Comparison of ENCODE assay signal across 8 cellular contexts in genomic region chr17:384622-385194, GRCh38. TPM values are rescaled to one million over a fixed set of nuclear protein-coding genes. Genes with fewer than 3 reads are reported as not detected.
A peak's percentile ranks its signal among the peaks of the same experiment; 100 is the strongest.
DNase-seq lines count a peak whose midpoint lies in the region; ATAC-seq and TF ChIP-seq lines count a peak whose summit lies in the region.

No MANE protein-coding gene starts in this region.

- no peak for TF ChIP-seq CTCF in coronary artery (IDR thresholded peaks at IDR 0.05)
- no peak for TF ChIP-seq CTCF in mucosa of descending colon (IDR thresholded peaks at IDR 0.05)
- TF ChIP-seq CTCF in transverse colon (IDR thresholded peaks at IDR 0.05) = no peak

- H3K4me3 Mint-ChIP-seq in activated CD4-positive, alpha-beta T cell treated with anti-CD3 and anti-CD28 coated beads, Interleukin-2, amount 10 ng/mL, durations not matched to agents 7 days and 5 days = peak overlapping the region; percentile 65

- peaks cover 4% of the 10 kb centered on the region for H3K36me3 Mint-ChIP-seq in activated CD4-positive, alpha-beta T cell treated with anti-CD3 and anti-CD28 coated beads, Interleukin-2, amount 10 ng/mL, durations not matched to agents 7 days and 5 days (ENCODE audit: low read depth)

- H3K4me3 ChIP-seq in coronary artery = peak overlapping the region; percentile 73
- H3K4me3 ChIP-seq in mucosa of descending colon = no peak overlapping the region
- H3K4me3 ChIP-seq in transverse colon = peak overlapping the region; percentile 47 to 77 (median 66)

- H3K4me1 Mint-ChIP-seq in activated CD4-positive, alpha-beta T cell treated with anti-CD3 and anti-CD28 coated beads, Interleukin-2, amount 10 ng/mL, durations not matched to agents 7 days and 5 days = peaks cover 17% of the 10 kb centered on the region

- no peaks in the 10 kb centered on the region for H3K36me3 ChIP-seq in mucosa of descending colon (ENCODE audit: low read depth)
- no peaks in the 10 kb centered on the region for H3K36me3 ChIP-seq in transverse colon

- H3K9me3 ChIP-seq in mucosa of descending colon (no peaks in the 10 kb centered on the region), transverse colon (no peaks in the 10 kb centered on the region)

- no peak for DNase-seq in activated CD4-positive, alpha-beta T cell treated with anti-CD3 and anti-CD28 coated beads, Interleukin-2, amount 10 ng/mL, durations not matched to agents 7 days and 5 days
- DNase-seq in activated CD4-positive, alpha-beta T cell treated with anti-CD3 and anti-CD28 coated beads, Interleukin-2, amount 50 U/mL, for 1 hour = no peak
- DNase-seq in coronary artery (ENCODE audit: low spot score) (no peak), mucosa of descending colon (no peak), transverse colon (no peak), NAMALWA (ENCODE audit: low spot score) (no peak), left colon (no peak)

- intact Hi-C loops in mucosa of descending colon (cut with DNase I, micrococcal nuclease) = no loop called here
- intact Hi-C loops in transverse colon (cut with DNase I; ENCODE audit: low total_unique reads) = loop anchor here (5.0 kb wide), 1 partner anchor 237 kb away; no protein-coding TSS in a partner anchor
- intact Hi-C loops in left colon (cut with DNase I, micrococcal nuclease) = no loop called here

- CTCF ChIA-PET in activated CD4-positive, alpha-beta T cell treated with anti-CD3 and anti-CD28 coated beads, Interleukin-2, amount 10 ng/mL, durations not matched to agents 7 days and 5 days (lab: Charles Lee) = interaction anchor here (1.1 kb wide), 1 partner anchor 612 kb away, joined by 3 read pairs; the partner anchor contains the start of gene TIMM22

- H3K4me1 ChIP-seq in mucosa of descending colon (ENCODE audit: low read depth) = peaks cover 7% of the 10 kb centered on the region
- peaks cover 8 to 13% (median 11%) of the 10 kb centered on the region in 4 donors for H3K4me1 ChIP-seq in transverse colon

- no peak for TF ChIP-seq POLR2A in transverse colon (IDR thresholded peaks at IDR 0.05)

- ATAC-seq in mucosa of descending colon = peak; percentile 4
- no peak for ATAC-seq in GM21723 (IDR thresholded peaks at IDR 0.05; ENCODE audit: unreplicated experiment)
- no peak for ATAC-seq in left colon

- H3K27me3 ChIP-seq in transverse colon = peaks cover 3% of the 10 kb centered on the region

- POLR2A ChIA-PET in activated CD4-positive, alpha-beta T cell treated with anti-CD3 and anti-CD28 coated beads, Interleukin-2, amount 10 ng/mL, durations not matched to agents 7 days and 5 days (lab: Charles Lee) = no interaction called here

- H3K9me3 Mint-ChIP-seq in activated CD4-positive, alpha-beta T cell treated with anti-CD3 and anti-CD28 coated beads, Interleukin-2, amount 10 ng/mL, durations not matched to agents 7 days and 5 days = peaks cover 3% of the 10 kb centered on the region

- peak overlapping the region in 1 of 2 donors; percentile 72 for H3K27ac ChIP-seq in coronary artery
- peak overlapping the region; percentile 59 to 88 (median 83) for H3K27ac ChIP-seq in transverse colon

- peaks cover 34% of the 10 kb centered on the region for H3K27me3 Mint-ChIP-seq in activated CD4-positive, alpha-beta T cell treated with anti-CD3 and anti-CD28 coated beads, Interleukin-2, amount 10 ng/mL, durations not matched to agents 7 days and 5 days

- in situ Hi-C loops in transverse colon (cut with MboI; ENCODE audit: low pct_ligation_motif_present in 1 of 4, low pct_unique_long_range_greater_than_20kb in 1 of 4, low sequenced_read_pairs in 3 of 4) = no loop called here

- no peak for TF ChIP-seq EP300 in transverse colon (IDR thresholded peaks at IDR 0.05; ENCODE audit: low read depth)

- peak overlapping the region; percentile 28 for H3K27ac Mint-ChIP-seq in activated CD4-positive, alpha-beta T cell treated with anti-CD3 and anti-CD28 coated beads, Interleukin-2, amount 10 ng/mL, durations not matched to agents 7 days and 5 days

- 47 to 60% methylated on average over 7 to 30 of the region's 38 CpGs for WGBS in transverse colon (ENCODE audit: low coverage in 1 of 2), 2 donors

RNA-seq across cellular contexts. Expression of gene RPH3AL, which starts 32.1 kb away (rescaled TPM):
- 1 to 10 TPM; 3.2 to 4.6 TPM for total RNA-seq in activated CD4-positive, alpha-beta T cell treated with anti-CD3 and anti-CD28 coated beads, Interleukin-2, amount 10 ng/mL, durations not matched to agents 7 days and 5 days
- total RNA-seq in mucosa of descending colon = 10 to 100 TPM; 24.0 to 44.1 (median 36.7) TPM
- 10 to 100 TPM; 24.3 to 90.5 (median 47.2) TPM for total RNA-seq in transverse colon
- total RNA-seq in left colon = 10 to 100 TPM; 32.7 to 42.3 TPM

Comparison
In these comparisons a context has a peak if more than half of its experiments do, and no peak if none do; other contexts are left out.
1. RNA of gene RPH3AL, which starts 32.1 kb away (total RNA-seq): 24.3 to 90.5 TPM in transverse colon, 32.7 to 42.3 TPM in left colon and 24.0 to 44.1 TPM in mucosa of descending colon; 3.2 to 4.6 TPM in activated CD4-positive, alpha-beta T cell treated with anti-CD3 and anti-CD28 coated beads, Interleukin-2, amount 10 ng/mL, durations not matched to agents 7 days and 5 days; every median in the first group is over 4 times any median in the second.